ENCODE assay signal across 1 cellular context in the genomic region with DNA sequence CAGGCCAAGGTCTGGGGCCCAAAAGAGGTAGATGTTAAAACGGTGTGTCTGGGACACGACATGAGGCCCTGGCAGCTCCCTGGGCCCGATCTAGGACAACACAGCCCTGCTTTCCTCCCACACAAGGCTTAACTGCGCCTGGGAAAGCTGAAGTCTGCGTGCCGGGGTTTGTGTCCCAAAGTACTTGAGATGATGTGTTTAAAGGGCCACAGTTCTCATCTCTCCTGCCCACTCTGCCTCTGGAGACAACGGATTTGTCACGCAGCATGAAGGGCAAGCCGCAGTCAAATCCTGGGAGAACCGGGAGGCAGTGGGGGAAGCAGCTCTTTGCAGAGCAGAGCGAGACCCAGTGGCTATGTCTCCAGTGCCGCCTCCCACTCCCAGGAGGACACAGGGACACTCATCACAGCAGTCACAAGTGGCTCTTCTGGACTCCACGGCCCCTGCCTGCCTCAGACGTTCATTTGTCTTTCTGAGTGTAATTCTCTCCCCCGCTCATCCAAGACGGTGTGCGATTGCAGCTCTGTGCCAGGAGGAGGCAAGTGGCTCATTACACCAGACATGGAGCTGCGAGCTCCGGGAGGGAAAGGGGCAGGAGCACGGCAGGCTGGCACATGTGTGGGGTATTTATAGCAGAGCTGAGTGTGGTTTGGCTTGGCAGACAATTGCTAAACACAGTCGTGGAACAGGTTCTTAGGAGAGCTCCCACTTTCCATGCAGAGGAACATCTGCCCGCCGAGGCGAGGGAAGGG.
TF ChIP-seq lines count a peak whose summit lies in the region.

No MANE protein-coding gene starts in this region.

TF ChIP-seq in GM23338, 12 proteins besides CTCF, POLR2A, EP300 and RAD21 (continued from another document):
- TF ChIP-seq, protein P1, sequence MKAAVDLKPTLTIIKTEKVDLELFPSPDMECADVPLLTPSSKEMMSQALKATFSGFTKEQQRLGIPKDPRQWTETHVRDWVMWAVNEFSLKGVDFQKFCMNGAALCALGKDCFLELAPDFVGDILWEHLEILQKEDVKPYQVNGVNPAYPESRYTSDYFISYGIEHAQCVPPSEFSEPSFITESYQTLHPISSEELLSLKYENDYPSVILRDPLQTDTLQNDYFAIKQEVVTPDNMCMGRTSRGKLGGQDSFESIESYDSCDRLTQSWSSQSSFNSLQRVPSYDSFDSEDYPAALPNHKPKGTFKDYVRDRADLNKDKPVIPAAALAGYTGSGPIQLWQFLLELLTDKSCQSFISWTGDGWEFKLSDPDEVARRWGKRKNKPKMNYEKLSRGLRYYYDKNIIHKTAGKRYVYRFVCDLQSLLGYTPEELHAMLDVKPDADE (IDR thresholded peaks at IDR 0.05), result no peak
- TF ChIP-seq JUNB (IDR thresholded peaks at IDR 0.05; ENCODE audit: unreplicated experiment) (no peak), ZNF114 (CRISPR knock-in tag; IDR thresholded peaks at IDR 0.05) (no peak), STAT1 (IDR thresholded peaks at IDR 0.05; ENCODE audit: unreplicated experiment) (no peak)
- TF ChIP-seq, protein P2, sequence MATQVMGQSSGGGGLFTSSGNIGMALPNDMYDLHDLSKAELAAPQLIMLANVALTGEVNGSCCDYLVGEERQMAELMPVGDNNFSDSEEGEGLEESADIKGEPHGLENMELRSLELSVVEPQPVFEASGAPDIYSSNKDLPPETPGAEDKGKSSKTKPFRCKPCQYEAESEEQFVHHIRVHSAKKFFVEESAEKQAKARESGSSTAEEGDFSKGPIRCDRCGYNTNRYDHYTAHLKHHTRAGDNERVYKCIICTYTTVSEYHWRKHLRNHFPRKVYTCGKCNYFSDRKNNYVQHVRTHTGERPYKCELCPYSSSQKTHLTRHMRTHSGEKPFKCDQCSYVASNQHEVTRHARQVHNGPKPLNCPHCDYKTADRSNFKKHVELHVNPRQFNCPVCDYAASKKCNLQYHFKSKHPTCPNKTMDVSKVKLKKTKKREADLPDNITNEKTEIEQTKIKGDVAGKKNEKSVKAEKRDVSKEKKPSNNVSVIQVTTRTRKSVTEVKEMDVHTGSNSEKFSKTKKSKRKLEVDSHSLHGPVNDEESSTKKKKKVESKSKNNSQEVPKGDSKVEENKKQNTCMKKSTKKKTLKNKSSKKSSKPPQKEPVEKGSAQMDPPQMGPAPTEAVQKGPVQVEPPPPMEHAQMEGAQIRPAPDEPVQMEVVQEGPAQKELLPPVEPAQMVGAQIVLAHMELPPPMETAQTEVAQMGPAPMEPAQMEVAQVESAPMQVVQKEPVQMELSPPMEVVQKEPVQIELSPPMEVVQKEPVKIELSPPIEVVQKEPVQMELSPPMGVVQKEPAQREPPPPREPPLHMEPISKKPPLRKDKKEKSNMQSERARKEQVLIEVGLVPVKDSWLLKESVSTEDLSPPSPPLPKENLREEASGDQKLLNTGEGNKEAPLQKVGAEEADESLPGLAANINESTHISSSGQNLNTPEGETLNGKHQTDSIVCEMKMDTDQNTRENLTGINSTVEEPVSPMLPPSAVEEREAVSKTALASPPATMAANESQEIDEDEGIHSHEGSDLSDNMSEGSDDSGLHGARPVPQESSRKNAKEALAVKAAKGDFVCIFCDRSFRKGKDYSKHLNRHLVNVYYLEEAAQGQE (IDR thresholded peaks at IDR 0.05; ENCODE audit: unreplicated experiment), result no peak
TF ChIP-seq in GM23338: peak in this region for 0.
